ENCODE assay signal across 21 cellular contexts in genomic region chr4:63505714-63506460, GRCh38.
DNase-seq lines count a peak whose midpoint lies in the region; ATAC-seq and TF ChIP-seq lines count a peak whose summit lies in the region.
"Had no signal": no experiment of that assay in that cellular context is flagged by ENCODE, and none has a peak within 500 bp of the region (broad histone marks: within the 10 kb centered on the region; RNA-seq: fewer than 3 reads in every experiment).

No MANE protein-coding gene starts in this region.

- no peaks in the 10 kb centered on the region for H3K9me3 ChIP-seq in WERI-Rb-1 (ENCODE audit: severe bottlenecking)
- H3K9me3 ChIP-seq: BLaER1, Caco-2 had no signal

- H3K27ac ChIP-seq in WERI-Rb-1 = no peak overlapping the region
- H3K27ac ChIP-seq: BLaER1, GM23248, KMS-11 had no signal

- H3K36me3 ChIP-seq in WERI-Rb-1 = no peaks in the 10 kb centered on the region
- H3K36me3 ChIP-seq: BLaER1 had no signal

- DNase-seq in NB4 (ENCODE audit: low read depth) = peak; percentile 25
- peak; percentile 11 for DNase-seq in WERI-Rb-1
- DNase-seq in iPS-NIHi11 (ENCODE audit: low spot score) = peak; percentile 5
- DNase-seq in activated naive CD4-positive, alpha-beta T cell (lab: John Stamatoyannopoulos, UW) = no peak
- DNase-seq: Caco-2; CD4-positive, alpha-beta memory T cell; DMS 273 treated with DMSO at 0.1 percent for 48 hours; DMS79 treated with DMSO at 0.1 percent for 48 hours; GM23248; HCEC 1CT; IMR-90; NCI-H1694; NCI-H2081; NCI-H2171; NCI-H526 had no signal

- TF ChIP-seq CTCF in NB4 (IDR thresholded peaks at IDR 0.05; ENCODE audit: low read depth, low read length) (no peak), WERI-Rb-1 (IDR thresholded peaks at IDR 0.05; ENCODE audit: low read depth, low read length) (no peak)

- H3K27me3 ChIP-seq in WERI-Rb-1 (ENCODE audit: insufficient read depth, low read depth, severe bottlenecking) = no peaks in the 10 kb centered on the region
- H3K27me3 ChIP-seq: BLaER1 had no signal

- no peak for TF ChIP-seq POLR2A in NB4 (IDR thresholded peaks at IDR 0.05; ENCODE audit: extremely low read depth, insufficient read length)

- ATAC-seq in HG02870 (IDR thresholded peaks at IDR 0.05; ENCODE audit: unreplicated experiment) = no peak
- ATAC-seq in HG03432 (IDR thresholded peaks at IDR 0.05; ENCODE audit: unreplicated experiment) = no peak
- no peak for ATAC-seq in SK-N-SH treated with all-trans-retinoic acid at 6 μM for 48 hours
- ATAC-seq: Right ventricle myocardium inferior had no signal

- H3K4me3 ChIP-seq in NB4 (ENCODE audit: low read depth, low read length) (no peak overlapping the region), WERI-Rb-1 (ENCODE audit: low read depth, low read length) (no peak overlapping the region)
- H3K4me3 ChIP-seq: BLaER1, GM23248 had no signal

TF ChIP-seq in SK-N-SH treated with all-trans-retinoic acid at 6 μM for 48 hours, 23 proteins besides CTCF, POLR2A, EP300 and RAD21:
- TF ChIP-seq ZFP3 (CRISPR knock-in tag; IDR thresholded peaks at IDR 0.05) (no peak), TCF4 (CRISPR knock-in tag; IDR thresholded peaks at IDR 0.05; ENCODE audit: borderline replicate concordance) (no peak), PPARA (CRISPR knock-in tag; IDR thresholded peaks at IDR 0.05; ENCODE audit: borderline replicate concordance) (no peak), CSRNP3 (CRISPR knock-in tag; IDR thresholded peaks at IDR 0.05) (no peak), POU6F1 (CRISPR knock-in tag; IDR thresholded peaks at IDR 0.05; ENCODE audit: borderline replicate concordance, low read depth) (no peak), ZNF70 (CRISPR knock-in tag; IDR thresholded peaks at IDR 0.05) (no peak), SNAI2 (CRISPR knock-in tag; IDR thresholded peaks at IDR 0.05) (no peak), ZC3H10 (CRISPR knock-in tag; IDR thresholded peaks at IDR 0.05) (no peak), OSR1 (CRISPR knock-in tag; IDR thresholded peaks at IDR 0.05) (no peak), TSHZ2 (CRISPR knock-in tag; IDR thresholded peaks at IDR 0.05) (no peak), RARB (CRISPR knock-in tag; IDR thresholded peaks at IDR 0.05) (no peak), ISL1 (CRISPR knock-in tag; IDR thresholded peaks at IDR 0.05) (no peak), CREB5 (CRISPR knock-in tag; IDR thresholded peaks at IDR 0.05; ENCODE audit: low read depth) (no peak), CSDC2 (CRISPR knock-in tag; IDR thresholded peaks at IDR 0.05) (no peak), ZFP30 (CRISPR knock-in tag; IDR thresholded peaks at IDR 0.05) (no peak)

Comparison
In these comparisons a context has a peak if more than half of its experiments do, and no peak if none do; other contexts are left out.
1. DNase-seq: peak in NB4 (single experiment), WERI-Rb-1 (single experiment) and iPS-NIHi11 (single experiment); none in activated naive CD4-positive, alpha-beta T cell (0 of 4).